In the genomic region with DNA sequence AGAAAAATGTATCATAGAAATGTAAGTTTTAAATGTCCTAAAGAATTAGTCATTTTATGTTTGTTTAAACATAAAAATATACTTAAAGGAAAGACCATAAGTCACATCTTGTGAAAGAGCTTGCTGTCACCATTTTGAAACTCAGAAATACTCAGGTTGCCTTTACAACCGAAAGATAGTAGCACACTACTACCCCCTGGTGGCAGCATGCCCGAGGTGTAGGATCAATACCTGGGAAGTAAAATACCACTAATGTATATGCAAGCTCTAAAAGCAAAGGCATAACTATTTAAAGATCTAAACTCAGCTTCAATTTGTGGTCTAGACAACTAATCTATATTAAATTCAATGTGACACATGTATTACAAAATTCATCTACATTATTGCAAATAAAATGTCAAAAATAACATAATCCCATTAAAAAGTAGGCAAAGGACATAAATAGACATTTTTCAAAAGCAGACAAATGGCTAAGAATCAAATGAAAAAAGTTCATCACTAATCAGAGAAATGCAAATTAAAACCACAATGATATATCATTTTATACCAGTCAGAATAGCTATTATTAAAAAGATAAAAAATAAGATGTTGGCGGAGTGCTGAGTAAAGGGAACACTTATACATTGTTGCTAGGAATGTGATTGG, we compare ENCODE assay signal across 8 cellular contexts. TPM values are rescaled to one million over a fixed set of nuclear protein-coding genes. Genes with fewer than 3 reads are reported as not detected.
DNase-seq lines count a peak whose midpoint lies in the region; ATAC-seq and TF ChIP-seq lines count a peak whose summit lies in the region.

No MANE protein-coding gene starts in this region.

- DNase-seq in CD8-positive, alpha-beta T cell = peak; percentile 69 to 91 (median 80)
- DNase-seq in HuH-7 (ENCODE audit: low spot score) = peak; percentile 23
- peak; percentile 85 for DNase-seq in NT2/D1 (ENCODE audit: low read depth, low spot score)
- peak; percentile 57 to 86 (median 81) for DNase-seq in activated CD8-positive, alpha-beta memory T cell treated with anti-CD3 and anti-CD28 coated beads for 48 hours (ENCODE audit: low read depth in 2 of 3, low spot score in 2 of 3)
- peak; percentile 83 for DNase-seq in natural killer cell treated with Interleukin-12 subunit alpha and Interleukin-12 subunit beta and Interleukin-15 and Interleukin-18, amount 100 ng/mL, for 72 hours (ENCODE audit: low spot score)
- peak; percentile 94 for DNase-seq in stimulated activated naive CD8-positive, alpha-beta T cell treated with anti-CD3 and anti-CD28 coated beads, Interleukin-15, Interleukin-2, amounts not matched to agents 100 U/mL and 50 U/mL, for 24 hours

- H3K4me3 ChIP-seq in CD8-positive, alpha-beta T cell (ENCODE audit: low read depth, low read length) = no peak overlapping the region
- H3K4me3 ChIP-seq in NT2/D1 (ENCODE audit: insufficient read length, low read depth) = no peak overlapping the region

- intact Hi-C loops in CD8-positive, alpha-beta T cell (cut with DNase I, micrococcal nuclease) = loop anchor here (1.0 to 10.0 kb wide), 6 partner anchors 55 to 733 kb away; a partner anchor contains a TSS

- no peak overlapping the region for H3K9ac ChIP-seq in NT2/D1 (ENCODE audit: insufficient read length, low read depth)

- no peaks in the 10 kb centered on the region for H3K27me3 Mint-ChIP-seq in CD8-positive, alpha-beta T cell (ENCODE audit: low read depth)
- no peaks in the 10 kb centered on the region for H3K27me3 Mint-ChIP-seq in natural killer cell treated with Interleukin-12 subunit alpha and Interleukin-12 subunit beta and Interleukin-15 and Interleukin-18, amount 100 ng/mL, for 72 hours

- H3K27ac ChIP-seq in CD8-positive, alpha-beta T cell (ENCODE audit: low read depth, low read length) = no peak overlapping the region

- no peaks in the 10 kb centered on the region for H3K4me1 Mint-ChIP-seq in CD8-positive, alpha-beta T cell (ENCODE audit: low read depth)
- H3K4me1 Mint-ChIP-seq in natural killer cell treated with Interleukin-12 subunit alpha and Interleukin-12 subunit beta and Interleukin-15 and Interleukin-18, amount 100 ng/mL, for 72 hours (ENCODE audit: low read depth in 2 of 2) = peaks cover 4% of the 10 kb centered on the region in 2 donors

- H3K27me3 ChIP-seq in CD8-positive, alpha-beta T cell (ENCODE audit: insufficient read depth, low read length) = no peaks in the 10 kb centered on the region
- no peaks in the 10 kb centered on the region for H3K27me3 ChIP-seq in NT2/D1 (ENCODE audit: insufficient read depth, insufficient read length)

- no peaks in the 10 kb centered on the region for H3K4me1 ChIP-seq in CD8-positive, alpha-beta T cell (ENCODE audit: insufficient read depth, low read length)
- H3K4me1 ChIP-seq in NT2/D1 (ENCODE audit: insufficient read depth, insufficient read length) = no peaks in the 10 kb centered on the region

- H3K36me3 ChIP-seq in CD8-positive, alpha-beta T cell (ENCODE audit: insufficient read depth, low read length) = no peaks in the 10 kb centered on the region
- no peaks in the 10 kb centered on the region for H3K36me3 ChIP-seq in NT2/D1 (ENCODE audit: insufficient read depth, insufficient read length, low read length)

- no peak overlapping the region for H3K27ac Mint-ChIP-seq in CD8-positive, alpha-beta T cell
- no peak overlapping the region for H3K27ac Mint-ChIP-seq in natural killer cell treated with Interleukin-12 subunit alpha and Interleukin-12 subunit beta and Interleukin-15 and Interleukin-18, amount 100 ng/mL, for 72 hours

- no peaks in the 10 kb centered on the region for H3K9me3 Mint-ChIP-seq in CD8-positive, alpha-beta T cell
- H3K9me3 Mint-ChIP-seq in natural killer cell treated with Interleukin-12 subunit alpha and Interleukin-12 subunit beta and Interleukin-15 and Interleukin-18, amount 100 ng/mL, for 72 hours = no peaks in the 10 kb centered on the region

- POLR2A ChIA-PET in CD8-positive, alpha-beta T cell (lab: Charles Lee) = interaction anchor here (1.0 to 1.5 kb wide), 3 partner anchors 11 to 125 kb away, joined by 3 to 5 read pairs (median 4); a partner anchor contains a TSS

- peaks cover 10% of the 10 kb centered on the region for H3K36me3 Mint-ChIP-seq in CD8-positive, alpha-beta T cell
- H3K36me3 Mint-ChIP-seq in natural killer cell treated with Interleukin-12 subunit alpha and Interleukin-12 subunit beta and Interleukin-15 and Interleukin-18, amount 100 ng/mL, for 72 hours = no peaks in the 10 kb centered on the region

- no peak overlapping the region for H3K4me3 Mint-ChIP-seq in CD8-positive, alpha-beta T cell
- no peak overlapping the region for H3K4me3 Mint-ChIP-seq in natural killer cell treated with Interleukin-12 subunit alpha and Interleukin-12 subunit beta and Interleukin-15 and Interleukin-18, amount 100 ng/mL, for 72 hours

- no peaks in the 10 kb centered on the region for H3K9me3 ChIP-seq in CD8-positive, alpha-beta T cell (ENCODE audit: low read length)
- no peaks in the 10 kb centered on the region for H3K9me3 ChIP-seq in NT2/D1 (ENCODE audit: insufficient read depth, low read length)

- peak; percentile 100 for ATAC-seq in CD8-positive, alpha-beta T cell
- ATAC-seq in GM19463 (IDR thresholded peaks at IDR 0.05; ENCODE audit: unreplicated experiment) (peak; percentile 79), esophagus mucosa (peak; percentile 81)
- peak; percentile 84 to 89 for ATAC-seq in natural killer cell treated with Interleukin-12 subunit alpha and Interleukin-12 subunit beta and Interleukin-15 and Interleukin-18, amount 100 ng/mL, for 72 hours
- peak; percentile 91 for ATAC-seq in stimulated activated naive CD8-positive, alpha-beta T cell treated with anti-CD3 and anti-CD28 coated beads, Interleukin-15, Interleukin-2, amounts not matched to agents 100 U/mL and 50 U/mL, for 24 hours

- CTCF ChIA-PET in CD8-positive, alpha-beta T cell (lab: Charles Lee) = interaction anchor here (0.6 to 3.3 kb wide), 27 partner anchors 8 to 872 kb away, joined by 3 to 27 read pairs (median 3); a partner anchor contains a TSS

- TF ChIP-seq CTCF in CD8-positive, alpha-beta T cell (IDR thresholded peaks at IDR 0.05) = peak; percentile 95

RNA-seq across cellular contexts. Expression of a gene that starts 47.7 kb away (rescaled TPM):
- under 1 TPM in 1 of 2 experiments, not detected in 1; 0.16 TPM for total RNA-seq in CD8-positive, alpha-beta T cell
- total RNA-seq in esophagus mucosa = 1.6 TPM
- total RNA-seq in natural killer cell treated with Interleukin-12 subunit alpha and Interleukin-12 subunit beta and Interleukin-15 and Interleukin-18, amount 100 ng/mL, for 72 hours = 1 to 10 TPM; 1.0 to 1.4 TPM

Comparison
In these comparisons a context has a peak if more than half of its experiments do, and no peak if none do; other contexts are left out.
1. DNase-seq: peak in every context shown above with its lines; median percentile 94 in stimulated activated naive CD8-positive, alpha-beta T cell treated with anti-CD3 and anti-CD28 coated beads, Interleukin-15, Interleukin-2, amounts not matched to agents 100 U/mL and 50 U/mL, for 24 hours; 85 in NT2/D1; 83 in natural killer cell treated with Interleukin-12 subunit alpha and Interleukin-12 subunit beta and Interleukin-15 and Interleukin-18, amount 100 ng/mL, for 72 hours; 81 in activated CD8-positive, alpha-beta memory T cell treated with anti-CD3 and anti-CD28 coated beads for 48 hours; 80 in CD8-positive, alpha-beta T cell; 23 in HuH-7.